ENCODE assay signal across 28 cellular contexts in the genomic region with DNA sequence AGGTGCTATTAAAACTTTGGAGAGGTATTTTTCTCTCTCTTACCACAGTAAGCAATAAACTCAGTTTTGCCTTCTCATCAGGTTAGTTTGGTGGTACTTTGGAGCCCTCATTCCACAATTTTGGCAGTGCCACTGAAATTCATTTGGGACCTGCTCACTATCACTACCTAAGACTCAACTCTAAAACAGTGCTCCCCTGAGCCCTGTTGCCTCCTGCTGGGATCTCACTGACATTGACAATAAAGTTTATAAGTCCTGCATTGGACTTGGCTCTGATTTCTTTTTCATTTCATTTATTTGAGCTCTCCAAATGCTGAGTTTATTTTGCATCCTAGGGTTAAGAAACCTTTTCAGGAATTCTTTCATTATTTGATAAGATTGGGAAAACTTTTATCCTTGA.
"Had no signal": no experiment of that assay in that cellular context is flagged by ENCODE, and none has a peak within 500 bp of the region (broad histone marks: within the 10 kb centered on the region; RNA-seq: fewer than 3 reads in every experiment).

No MANE protein-coding gene starts in this region.

- H3K36me3 Mint-ChIP-seq: activated CD4-positive, alpha-beta memory T cell treated with anti-CD3 and anti-CD28 coated beads for 36 hours; activated naive CD8-positive, alpha-beta T cell treated with anti-CD3 and anti-CD28 coated beads, Interleukin-2, amount 10 ng/mL, durations not matched to agents 7 days and 5 days; naive thymus-derived CD4-positive, alpha-beta T cell; type B pancreatic cell had no signal

- ATAC-seq: naive thymus-derived CD4-positive, alpha-beta T cell; stimulated activated naive CD8-positive, alpha-beta T cell treated with anti-CD3 and anti-CD28 coated beads, Interleukin-15, amount 100 ng/mL, for 72 hours had no signal

- H3K4me3 Mint-ChIP-seq: activated CD4-positive, alpha-beta memory T cell treated with anti-CD3 and anti-CD28 coated beads for 36 hours; activated CD4-positive, alpha-beta T cell treated with anti-CD3 and anti-CD28 coated beads, Interleukin-2, amount 10 ng/mL, durations not matched to agents 24 days and 14 days; activated naive CD4-positive, alpha-beta T cell treated with anti-CD3 and anti-CD28 coated beads for 36 hours; activated naive CD8-positive, alpha-beta T cell treated with anti-CD3 and anti-CD28 coated beads, Interleukin-2, amount 10 ng/mL, durations not matched to agents 7 days and 5 days; activated T-helper 1 cell treated with anti-CD3 and anti-CD28 coated beads, Interleukin-12 subunit alpha, Interleukin-12 subunit beta, Interleukin-2, Interleukin-4 antibody, amounts not matched to agents 30 ng/mL and 10 ng/mL and 1 ng/mL, durations not matched to agents 14 hours and 24 hours and 36 hours; endodermal cell; naive thymus-derived CD4-positive, alpha-beta T cell; stimulated activated naive CD8-positive, alpha-beta T cell treated with anti-CD3 and anti-CD28 coated beads, Interleukin-15, amount 100 ng/mL, for 72 hours; type B pancreatic cell had no signal

- H3K9me3 ChIP-seq: breast epithelium, ovary, uterus had no signal

- DNase-seq: activated CD4-positive, alpha-beta memory T cell treated with anti-CD3 and anti-CD28 coated beads for 36 hours; activated CD4-positive, alpha-beta T cell treated with anti-CD3 and anti-CD28 coated beads, Interleukin-2, amount 10 ng/mL, durations not matched to agents 24 days and 14 days; activated CD4-positive, CD25-positive, alpha-beta regulatory T cell treated with anti-CD3 and anti-CD28 coated beads, Interleukin-2, amount 50 U/mL, for 72 hours; activated CD8-positive, alpha-beta memory T cell treated with anti-CD3 and anti-CD28 coated beads, Interleukin-2, amount 50 U/mL, for 4 hours; activated effector memory CD4-positive, alpha-beta T cell treated with anti-CD3 and anti-CD28 coated beads, Interleukin-2, amount 50 U/mL, for 16 hours; activated naive CD4-positive, alpha-beta T cell treated with anti-CD3 and anti-CD28 coated beads for 36 hours; activated naive CD8-positive, alpha-beta T cell treated with anti-CD3 and anti-CD28 coated beads, Interleukin-2, amount 10 ng/mL, durations not matched to agents 7 days and 5 days; activated T-cell treated with anti-CD3 and anti-CD28 coated beads, Interleukin-2, amount 50 U/mL, for 1 hour; central memory CD4-positive, alpha-beta T cell; endodermal cell; head of caudate nucleus; hippocampal formation; kidney; midbrain; naive thymus-derived CD4-positive, alpha-beta T cell; ovary; stimulated activated CD4-positive, alpha-beta T cell treated with anti-CD3 and anti-CD28 coated beads, Interleukin-12 subunit alpha, Interleukin-12 subunit beta, amount 100 ng/mL, for 4 hours; stimulated activated CD4-positive, alpha-beta T cell treated with anti-CD3 and anti-CD28 coated beads, Interleukin-4, amount 100 ng/mL, for 1 hour; stimulated activated naive CD8-positive, alpha-beta T cell treated with anti-CD3 and anti-CD28 coated beads, Interleukin-15, amount 100 ng/mL, for 72 hours; substantia nigra; T-helper 2 cell; uterus had no signal

- H3K4me1 ChIP-seq: breast epithelium, uterus had no signal

- H3K27ac Mint-ChIP-seq: activated CD4-positive, alpha-beta memory T cell treated with anti-CD3 and anti-CD28 coated beads for 36 hours; activated CD4-positive, alpha-beta T cell treated with anti-CD3 and anti-CD28 coated beads, Interleukin-2, amount 10 ng/mL, durations not matched to agents 24 days and 14 days; activated naive CD4-positive, alpha-beta T cell treated with anti-CD3 and anti-CD28 coated beads for 36 hours; activated naive CD8-positive, alpha-beta T cell treated with anti-CD3 and anti-CD28 coated beads, Interleukin-2, amount 10 ng/mL, durations not matched to agents 7 days and 5 days; activated T-helper 1 cell treated with anti-CD3 and anti-CD28 coated beads, Interleukin-12 subunit alpha, Interleukin-12 subunit beta, Interleukin-2, Interleukin-4 antibody, amounts not matched to agents 30 ng/mL and 10 ng/mL and 1 ng/mL, durations not matched to agents 14 hours and 24 hours and 36 hours; endodermal cell; naive thymus-derived CD4-positive, alpha-beta T cell; progenitor cell of endocrine pancreas; stimulated activated naive CD8-positive, alpha-beta T cell treated with anti-CD3 and anti-CD28 coated beads, Interleukin-15, amount 100 ng/mL, for 72 hours; type B pancreatic cell had no signal

- H3K4me3 ChIP-seq: breast epithelium, ovary, skin epidermis, uterus had no signal

- H3K4me1 Mint-ChIP-seq: activated CD4-positive, alpha-beta T cell treated with anti-CD3 and anti-CD28 coated beads, Interleukin-2, amount 10 ng/mL, durations not matched to agents 24 days and 14 days; activated naive CD8-positive, alpha-beta T cell treated with anti-CD3 and anti-CD28 coated beads, Interleukin-2, amount 10 ng/mL, durations not matched to agents 7 days and 5 days; naive thymus-derived CD4-positive, alpha-beta T cell; stimulated activated naive CD8-positive, alpha-beta T cell treated with anti-CD3 and anti-CD28 coated beads, Interleukin-15, amount 100 ng/mL, for 72 hours had no signal

- H3K27ac ChIP-seq: epithelial cell of prostate, ovary, skin epidermis, uterus had no signal

- H3K36me3 ChIP-seq: breast epithelium, ovary, uterus had no signal

- H3K9me3 Mint-ChIP-seq: activated CD4-positive, alpha-beta memory T cell treated with anti-CD3 and anti-CD28 coated beads for 36 hours; activated CD4-positive, alpha-beta T cell treated with anti-CD3 and anti-CD28 coated beads, Interleukin-2, amount 10 ng/mL, durations not matched to agents 24 days and 14 days; activated naive CD4-positive, alpha-beta T cell treated with anti-CD3 and anti-CD28 coated beads for 36 hours; activated naive CD8-positive, alpha-beta T cell treated with anti-CD3 and anti-CD28 coated beads, Interleukin-2, amount 10 ng/mL, durations not matched to agents 7 days and 5 days; activated T-helper 1 cell treated with anti-CD3 and anti-CD28 coated beads, Interleukin-12 subunit alpha, Interleukin-12 subunit beta, Interleukin-2, Interleukin-4 antibody, amounts not matched to agents 30 ng/mL and 10 ng/mL and 1 ng/mL, durations not matched to agents 14 hours and 24 hours and 36 hours; endodermal cell; naive thymus-derived CD4-positive, alpha-beta T cell; stimulated activated naive CD8-positive, alpha-beta T cell treated with anti-CD3 and anti-CD28 coated beads, Interleukin-15, amount 100 ng/mL, for 72 hours; type B pancreatic cell had no signal

- H3K27me3 ChIP-seq: breast epithelium, ovary, uterus had no signal
